ENCODE assay signal across 25 cellular contexts in the genomic region with DNA sequence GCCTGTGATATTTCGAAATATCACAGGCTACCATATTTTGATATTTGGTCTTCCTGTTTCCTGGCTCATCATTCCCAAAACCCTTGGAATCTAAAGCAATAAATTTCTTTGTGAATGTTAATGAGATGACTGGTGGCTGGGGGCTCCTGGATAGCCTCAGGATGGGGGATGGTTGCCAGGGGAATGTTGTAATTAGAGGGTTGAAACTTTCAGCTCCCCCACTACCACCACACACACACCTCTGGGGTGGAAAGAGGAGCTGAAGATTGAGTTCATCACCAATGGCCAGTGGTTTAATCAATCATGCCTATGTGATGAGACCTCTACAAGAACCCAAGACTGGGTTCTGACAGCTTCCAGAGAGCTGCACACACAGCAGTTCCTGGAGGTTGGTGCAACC. TPM values are rescaled to one million over a fixed set of nuclear protein-coding genes. Genes with fewer than 3 reads are reported as not detected.
"Had no signal": no experiment of that assay in that cellular context is flagged by ENCODE, and none has a peak within 500 bp of the region (broad histone marks: within the 10 kb centered on the region; RNA-seq: fewer than 3 reads in every experiment).

No MANE protein-coding gene starts in this region.

- H3K27ac ChIP-seq: heart left ventricle, testis, transverse colon, WERI-Rb-1 had no signal

- H3K27ac Mint-ChIP-seq: activated T-helper 17 cell treated with anti-CD3 and anti-CD28 coated beads, Interleukin-2, amount 50 U/mL, for 72 hours; immature natural killer cell; memory B cell; natural killer cell treated with Interleukin-12 subunit alpha and Interleukin-12 subunit beta and Interleukin-15 and Interleukin-18, amount 100 ng/mL, for 72 hours had no signal

- H3K4me1 Mint-ChIP-seq: immature natural killer cell, memory B cell had no signal

- H3K36me3 Mint-ChIP-seq: immature natural killer cell; memory B cell; natural killer cell treated with Interleukin-12 subunit alpha and Interleukin-12 subunit beta and Interleukin-15 and Interleukin-18, amount 100 ng/mL, for 72 hours had no signal

- H3K9me3 ChIP-seq: heart left ventricle, mucosa of descending colon, testis, transverse colon had no signal

- DNase-seq: activated CD4-positive, alpha-beta T cell treated with anti-CD3 and anti-CD28 coated beads for 48 hours; activated CD4-positive, alpha-beta T cell treated with anti-CD3 and anti-CD28 coated beads, Interleukin-2, amount 50 U/mL, for 48 hours; activated CD8-positive, alpha-beta memory T cell treated with anti-CD3 and anti-CD28 coated beads for 24 hours; activated gamma-delta T cell treated with Interleukin-2 at 50 U/mL for 16 hours; activated naive CD4-positive, alpha-beta T cell treated with anti-CD3 and anti-CD28 coated beads, Interleukin-2, amount 50 U/mL, for 16 hours; activated T-cell treated with anti-CD3 and anti-CD28 coated beads, Interleukin-2, amount 50 U/mL, for 1 hour; amniotic stem cell; caudate nucleus; foreskin fibroblast; heart left ventricle; hypothalamus; immature natural killer cell; mucosa of descending colon; right cardiac atrium; stimulated activated CD4-positive, alpha-beta T cell treated with anti-CD3 and anti-CD28 coated beads, Interleukin-2, amount 100 ng/mL, for 48 hours; stimulated activated naive CD8-positive, alpha-beta T cell treated with anti-CD3 and anti-CD28 coated beads, Interleukin-15, Interleukin-2, amounts not matched to agents 100 U/mL and 50 U/mL, for 24 hours; T1000; testis; transverse colon; WERI-Rb-1 had no signal

- ATAC-seq: activated CD4-positive, CD25-positive, alpha-beta regulatory T cell treated with anti-CD3 and anti-CD28 coated beads, Interleukin-2, amount 50 U/mL, for 24 hours; activated T-helper 17 cell treated with anti-CD3 and anti-CD28 coated beads, Interleukin-2, amount 50 U/mL, for 72 hours; heart left ventricle; mucosa of descending colon; natural killer cell treated with Interleukin-12 subunit alpha and Interleukin-12 subunit beta and Interleukin-15 and Interleukin-18, amount 100 ng/mL, for 72 hours; right cardiac atrium; stimulated activated naive CD8-positive, alpha-beta T cell treated with anti-CD3 and anti-CD28 coated beads, Interleukin-15, Interleukin-2, amounts not matched to agents 100 U/mL and 50 U/mL, for 24 hours had no signal

- H3K4me1 ChIP-seq: transverse colon had no signal

- H3K36me3 ChIP-seq: heart left ventricle, transverse colon, WERI-Rb-1 had no signal

- H3K4me3 Mint-ChIP-seq: activated T-helper 17 cell treated with anti-CD3 and anti-CD28 coated beads, Interleukin-2, amount 50 U/mL, for 72 hours; immature natural killer cell; memory B cell; natural killer cell treated with Interleukin-12 subunit alpha and Interleukin-12 subunit beta and Interleukin-15 and Interleukin-18, amount 100 ng/mL, for 72 hours had no signal

- H3K27me3 ChIP-seq: heart left ventricle, testis, transverse colon had no signal

- H3K4me3 ChIP-seq: heart left ventricle, mucosa of descending colon, testis, transverse colon had no signal

- H3K9me3 Mint-ChIP-seq: activated T-helper 17 cell treated with anti-CD3 and anti-CD28 coated beads, Interleukin-2, amount 50 U/mL, for 72 hours; memory B cell; natural killer cell treated with Interleukin-12 subunit alpha and Interleukin-12 subunit beta and Interleukin-15 and Interleukin-18, amount 100 ng/mL, for 72 hours had no signal

RNA-seq across cellular contexts. Expression of a gene that starts 59.1 kb away (rescaled TPM):
- total RNA-seq: endothelial cell of umbilical vein had no signal
